10 cellular contexts compared by ENCODE assay signal in the genomic region with DNA sequence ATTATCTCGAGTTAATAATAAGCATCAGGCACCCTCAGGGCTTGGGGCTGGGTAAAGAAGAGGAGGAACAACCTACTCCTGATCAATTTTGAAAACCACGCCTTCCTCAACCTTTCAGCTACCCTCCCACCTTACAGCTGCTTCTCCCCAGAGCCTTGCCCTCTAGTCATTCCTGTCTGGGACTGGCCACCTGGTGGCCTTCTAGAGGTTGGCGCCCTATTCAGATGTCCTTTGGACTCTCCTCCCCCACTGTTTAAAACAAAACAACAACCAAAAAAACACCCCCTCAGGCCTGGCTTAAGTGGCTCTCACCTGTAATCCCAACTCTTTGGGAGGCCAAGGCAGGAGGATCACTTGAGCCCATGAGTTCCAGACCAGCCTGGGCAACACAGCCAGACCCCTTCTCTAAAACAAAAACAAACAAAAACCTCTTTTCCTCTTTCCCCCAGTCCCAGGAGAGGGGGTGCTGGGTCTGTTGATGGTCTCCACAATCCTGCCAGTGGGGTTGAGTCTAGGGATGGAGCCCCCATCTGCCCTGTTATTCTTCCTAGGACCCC.
A peak's percentile ranks its signal among the peaks of the same experiment; 100 is the strongest.
DNase-seq lines count a peak whose midpoint lies in the region; ATAC-seq and TF ChIP-seq lines count a peak whose summit lies in the region.
"Had no signal": no experiment of that assay in that cellular context is flagged by ENCODE, and none has a peak within 500 bp of the region (broad histone marks: within the 10 kb centered on the region; RNA-seq: fewer than 3 reads in every experiment).

No MANE protein-coding gene starts in this region.

- H3K9ac ChIP-seq in neural progenitor cell = no peak overlapping the region

- H3K4me2 ChIP-seq in neural progenitor cell = no peak overlapping the region

- CTCF ChIA-PET in Calu3 (lab: Charles Lee) = no interaction called here

- H3K27me3 Mint-ChIP-seq in neural progenitor cell (ENCODE audit: insufficient read depth, low read depth) (no peaks in the 10 kb centered on the region), Calu3 (ENCODE audit: unreplicated experiment) (peaks cover 25% of the 10 kb centered on the region)

- no peaks in the 10 kb centered on the region for H3K9me3 Mint-ChIP-seq in neural progenitor cell
- H3K9me3 Mint-ChIP-seq in Calu3 (ENCODE audit: low read depth, unreplicated experiment) = no peaks in the 10 kb centered on the region

- no peak overlapping the region for H3K4me3 Mint-ChIP-seq in neural progenitor cell
- H3K4me3 Mint-ChIP-seq in Calu3 (ENCODE audit: low read depth, unreplicated experiment) = no peak overlapping the region

- no peaks in the 10 kb centered on the region for H3F3A ChIP-seq in neural progenitor cell (ENCODE audit: low read depth)

- TF ChIP-seq POLR2A in esophagus squamous epithelium (IDR thresholded peaks at IDR 0.05) = no peak

- H3K27me3 ChIP-seq in neural progenitor cell = no peaks in the 10 kb centered on the region
- H3K27me3 ChIP-seq in upper lobe of right lung = no peaks in the 10 kb centered on the region
- H3K27me3 ChIP-seq in esophagus squamous epithelium = no peaks in the 10 kb centered on the region
- H3K27me3 ChIP-seq: neutrophil had no signal

- peak; percentile 62 for ATAC-seq in HG03354 (IDR thresholded peaks at IDR 0.05; ENCODE audit: poor library complexity, severe bottlenecking, unreplicated experiment)
- ATAC-seq in upper lobe of right lung = no peak

- no peak overlapping the region for H3K27ac Mint-ChIP-seq in neural progenitor cell
- H3K27ac Mint-ChIP-seq in Calu3 (ENCODE audit: unreplicated experiment) = no peak overlapping the region

- no peaks in the 10 kb centered on the region for H3K79me2 ChIP-seq in neural progenitor cell (ENCODE audit: low read depth)

- H3K4me1 ChIP-seq in neural progenitor cell = no peaks in the 10 kb centered on the region
- no peaks in the 10 kb centered on the region for H3K4me1 ChIP-seq in upper lobe of right lung
- H3K4me1 ChIP-seq in esophagus squamous epithelium = no peaks in the 10 kb centered on the region

- H3K27ac ChIP-seq in neural progenitor cell = no peak overlapping the region
- no peak overlapping the region for H3K27ac ChIP-seq in upper lobe of right lung
- no peak overlapping the region for H3K27ac ChIP-seq in esophagus squamous epithelium
- H3K27ac ChIP-seq: epithelial cell of prostate, neutrophil had no signal

- no TSS peak for BruUV-seq in Calu3 (replicated peaks; lab: Mats Ljungman, UMichigan)

- H3K36me3 ChIP-seq in neural progenitor cell (no peaks in the 10 kb centered on the region), upper lobe of right lung (no peaks in the 10 kb centered on the region), esophagus squamous epithelium (no peaks in the 10 kb centered on the region)
- H3K36me3 ChIP-seq: neutrophil had no signal

- H3K4me3 ChIP-seq in astrocyte of the spinal cord (ENCODE audit: low read depth, low read length) (no peak overlapping the region), neural progenitor cell (no peak overlapping the region), upper lobe of right lung (no peak overlapping the region), esophagus squamous epithelium (no peak overlapping the region)

- H4K20me1 ChIP-seq in neural progenitor cell (ENCODE audit: low read depth) = no peaks in the 10 kb centered on the region

- TF ChIP-seq CTCF in astrocyte of the spinal cord (IDR thresholded peaks at IDR 0.05; ENCODE audit: low read depth, low read length) (peak; percentile 33), neural progenitor cell (IDR thresholded peaks at IDR 0.05) (peak; percentile 39), upper lobe of right lung (IDR thresholded peaks at IDR 0.05) (no peak), Calu3 (IDR thresholded peaks at IDR 0.05; ENCODE audit: unreplicated experiment) (no peak), esophagus squamous epithelium (IDR thresholded peaks at IDR 0.05) (peak in 3 of 6 experiments; percentile 7 to 40 (median 13))

- H3K9me3 ChIP-seq in neural progenitor cell (ENCODE audit: low read depth) (no peaks in the 10 kb centered on the region), upper lobe of right lung (no peaks in the 10 kb centered on the region), esophagus squamous epithelium (no peaks in the 10 kb centered on the region)
- H3K9me3 ChIP-seq: neutrophil had no signal

- in situ Hi-C loops in astrocyte of the spinal cord (cut with HindIII; ENCODE audit: low sequenced_read_pairs) = no loop called here

- intact Hi-C loops in upper lobe of right lung (cut with DNase I) = no loop called here
- intact Hi-C loops in Calu3 (cut with micrococcal nuclease; ENCODE audit: unreplicated experiment) = no loop called here
- intact Hi-C loops in esophagus squamous epithelium (cut with DNase I) = no loop called here

- WGBS in esophagus squamous epithelium, 2 donors = 81 to 82% methylated on average over 1 to 3 of the region's 3 CpGs

- DNase-seq in NCI-H146 (lab: John Stamatoyannopoulos, UW) (peak; percentile 13), NCI-H146 treated with DMSO at 0.1 percent for 48 hours (lab: John Stamatoyannopoulos, UW; ENCODE audit: unreplicated experiment) (no peak), astrocyte of the spinal cord (ENCODE audit: low read depth, low spot score) (no peak), neural progenitor cell (ENCODE audit: low spot score) (peak; percentile 20), upper lobe of right lung (no peak), Calu3 (no peak), esophagus squamous epithelium (lab: John Stamatoyannopoulos, UW) (no peak)

- no peak overlapping the region for H2AFZ ChIP-seq in neural progenitor cell (replicated peaks)

- H3K36me3 Mint-ChIP-seq in neural progenitor cell (peaks cover 3% of the 10 kb centered on the region), Calu3 (ENCODE audit: insufficient read depth, unreplicated experiment) (no peaks in the 10 kb centered on the region)

- H3K4me1 Mint-ChIP-seq in neural progenitor cell (peaks cover 8% of the 10 kb centered on the region), Calu3 (ENCODE audit: low read depth, unreplicated experiment) (no peaks in the 10 kb centered on the region)

Comparison
In these comparisons a context has a peak if more than half of its experiments do, and no peak if none do; other contexts are left out.
1. DNase-seq: peak in NCI-H146 (single experiment) and neural progenitor cell (single experiment); none in NCI-H146 treated with DMSO at 0.1 percent for 48 hours (single experiment), astrocyte of the spinal cord (single experiment), upper lobe of right lung (single experiment), Calu3 (single experiment) and esophagus squamous epithelium (single experiment).
2. CTCF ChIP-seq: peak in astrocyte of the spinal cord (single experiment) and neural progenitor cell (single experiment); none in upper lobe of right lung (single experiment) and Calu3 (single experiment).